ENCODE assay signal across 19 cellular contexts in the genomic region with DNA sequence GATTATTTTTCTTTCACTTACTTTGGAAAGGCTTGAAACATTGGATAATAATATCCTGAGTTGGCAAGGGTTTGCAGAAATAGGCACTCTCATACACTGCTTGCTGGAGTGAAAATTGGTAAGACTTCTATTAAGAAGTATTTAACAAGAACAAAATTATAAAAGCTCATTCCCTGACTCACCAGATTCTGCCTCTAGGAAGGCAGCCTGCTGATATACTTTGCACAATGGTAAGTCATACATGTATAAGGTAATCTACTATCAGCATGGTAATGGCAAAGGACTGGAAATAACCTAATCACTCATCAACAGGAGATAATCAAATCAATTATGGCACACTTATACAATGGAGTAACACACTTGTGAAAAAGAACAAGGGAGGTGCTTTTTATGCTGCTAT.
DNase-seq lines count a peak whose midpoint lies in the region; ATAC-seq and TF ChIP-seq lines count a peak whose summit lies in the region.
"Had no signal": no experiment of that assay in that cellular context is flagged by ENCODE, and none has a peak within 500 bp of the region (broad histone marks: within the 10 kb centered on the region; RNA-seq: fewer than 3 reads in every experiment).

No MANE protein-coding gene starts in this region.

- TF ChIP-seq CTCF in IMR-90 (conservative IDR thresholded peaks at IDR 0.05; ENCODE audit: low read depth, low read length): no peak
- TF ChIP-seq CTCF in smooth muscle cell (IDR thresholded peaks at IDR 0.05; ENCODE audit: borderline replicate concordance, insufficient read depth, poor library complexity, severe bottlenecking): no peak

- H3K4me1 ChIP-seq in IMR-90 (ENCODE audit: control insufficient read depth, insufficient read depth, low read length): peaks cover 9% of the 10 kb centered on the region
- peaks cover 15% of the 10 kb centered on the region for H3K4me1 ChIP-seq in smooth muscle cell (ENCODE audit: low read depth)

- peaks cover 32 to 55% of the 10 kb centered on the region in 2 experiments for H3K79me1 ChIP-seq in IMR-90 (ENCODE audit: low read depth in 1 of 2, low read length in 2 of 2)

- no peak overlapping the region for H4K91ac ChIP-seq in IMR-90 (ENCODE audit: insufficient read depth, low read depth, low read length)

- no peaks in the 10 kb centered on the region; the same call in 1 of the 2 replicates for H3K9me1 ChIP-seq in IMR-90 (ENCODE audit: insufficient read depth, low read length)

- H2AK9ac ChIP-seq in IMR-90 (replicated peaks; ENCODE audit: low read depth, low read length, poor library complexity): no peak overlapping the region

- no peak for TF ChIP-seq POLR2A in IMR-90 (IDR thresholded peaks at IDR 0.05; ENCODE audit: low read depth, low read length)

- no peak overlapping the region for H4K5ac ChIP-seq in IMR-90 (ENCODE audit: low read depth, low read length)

- H3K14ac ChIP-seq in IMR-90 (replicated peaks; ENCODE audit: low read depth, low read length): no peak overlapping the region

- POLR2A ChIA-PET in IMR-90 (lab: Charles Lee; ENCODE audit: unreplicated experiment): interaction anchor here (0.7 kb wide), 1 partner anchor 168 kb away, joined by 3 read pairs; no protein-coding TSS in a partner anchor

- no peaks in the 10 kb centered on the region for H3K36me3 ChIP-seq in IMR-90 (ENCODE audit: control insufficient read depth, insufficient read depth, low read length)
- no peaks in the 10 kb centered on the region for H3K36me3 ChIP-seq in smooth muscle cell (ENCODE audit: low read depth)
- H3K36me3 ChIP-seq: neural progenitor cell had no signal

- no TSS peak for BruUV-seq in IMR-90 (replicated peaks; lab: Mats Ljungman, UMichigan)

- H3K4me3 ChIP-seq in IMR-90 (ENCODE audit: insufficient read depth, low read depth, low read length): no peak overlapping the region
- no peak overlapping the region for H3K4me3 ChIP-seq in smooth muscle cell
- H3K4me3 ChIP-seq: neural progenitor cell had no signal

- no peak overlapping the region for H2BK20ac ChIP-seq in IMR-90 (ENCODE audit: low read depth, low read length)

- no peak overlapping the region for H3K4ac ChIP-seq in IMR-90 (ENCODE audit: low read depth, low read length)

- DNase-seq in IMR-90: peak; percentile 63
- DNase-seq in caudate nucleus (lab: John Stamatoyannopoulos, UW): no peak
- DNase-seq in smooth muscle cell (lab: John Stamatoyannopoulos, UW; ENCODE audit: unreplicated experiment): no peak
- no peak for DNase-seq in occipital lobe (lab: John Stamatoyannopoulos, UW)
- DNase-seq in ACHN: no peak
- no peak for DNase-seq in NCI-H526 (lab: John Stamatoyannopoulos, UW)
- DNase-seq: activated CD4-positive, alpha-beta T cell treated with anti-CD3 and anti-CD28 coated beads for 4 hours; activated naive CD8-positive, alpha-beta T cell treated with anti-CD3 and anti-CD28 coated beads, Interleukin-2, amount 10 ng/mL, durations not matched to agents 7 days and 5 days; CD4-positive, CD25-positive, alpha-beta regulatory T cell; cerebellar nuclear complex; GDM1; NCI-H1436; NCI-H524 treated with DMSO at 0.1 percent for 48 hours; stimulated activated naive CD4-positive, alpha-beta T cell treated with Interleukin-2 at 50 U/mL for 16 hours; SW 1271 had no signal

- intact Hi-C loops in IMR-90 (cut with micrococcal nuclease): loop anchor here (2.0 kb wide), 1 partner anchor 46 kb away; no protein-coding TSS in a partner anchor

- H3K9ac ChIP-seq in IMR-90 (ENCODE audit: low read depth, low read length) (no peak overlapping the region), smooth muscle cell (ENCODE audit: low read depth) (no peak overlapping the region)
- H3K9ac ChIP-seq: neural progenitor cell had no signal

- no peaks in the 10 kb centered on the region for H3K79me2 ChIP-seq in smooth muscle cell (ENCODE audit: low read depth)

- CTCF ChIA-PET in IMR-90 (lab: Yijun Ruan, JAX): interaction anchor here (1.0 to 3.0 kb wide), 4 partner anchors 9 to 116 kb away, joined by 3 to 12 read pairs (median 6); no protein-coding TSS in a partner anchor

- H3K56ac ChIP-seq in IMR-90 (ENCODE audit: extremely low read depth, insufficient read depth, low read length): no peak overlapping the region

- H3K23ac ChIP-seq in IMR-90 (ENCODE audit: low read depth, low read length): no peak overlapping the region

- H2AK5ac ChIP-seq in IMR-90 (ENCODE audit: low read depth, low read length): no peak overlapping the region

- H2AFZ ChIP-seq in IMR-90 (replicated peaks; ENCODE audit: low read length, poor library complexity): no peak overlapping the region
- H2AFZ ChIP-seq in smooth muscle cell (ENCODE audit: low read depth): no peak overlapping the region
- H2AFZ ChIP-seq: neural progenitor cell had no signal

- ATAC-seq in IMR-90 (ENCODE audit: low read depth): peak; percentile 68
- ATAC-seq in GM18861 (IDR thresholded peaks at IDR 0.05; ENCODE audit: unreplicated experiment): no peak

- no peaks in the 10 kb centered on the region; the same call in 1 of the 2 replicates for H4K20me1 ChIP-seq in IMR-90 (ENCODE audit: insufficient read depth, low read length)
- H4K20me1 ChIP-seq in smooth muscle cell (ENCODE audit: low read depth): peaks cover 4% of the 10 kb centered on the region

- H3K4me2 ChIP-seq in IMR-90 (ENCODE audit: low read depth, low read length): peak overlapping the region; percentile 65
- H3K4me2 ChIP-seq in smooth muscle cell: peak overlapping the region; percentile 22
- H3K4me2 ChIP-seq: neural progenitor cell had no signal

- H2BK5ac ChIP-seq in IMR-90 (ENCODE audit: low read depth, low read length, poor library complexity, severe bottlenecking): peak overlapping the region; percentile 54

- no peak overlapping the region for H3K18ac ChIP-seq in IMR-90 (ENCODE audit: low read depth, low read length)

- H2BK15ac ChIP-seq in IMR-90 (ENCODE audit: low read depth, low read length): no peak overlapping the region

- H3K27ac ChIP-seq in IMR-90 (ENCODE audit: insufficient read depth, low read length) (no peak overlapping the region), caudate nucleus (ENCODE audit: low read depth, low read length) (peak overlapping the region; percentile 99), layer of hippocampus (ENCODE audit: low read depth, low read length) (peak overlapping the region; percentile 95), smooth muscle cell (ENCODE audit: low read depth) (peak overlapping the region; percentile 34)
- H3K27ac ChIP-seq: HL-60, neural progenitor cell had no signal

- dilution Hi-C loops in IMR-90 (cut with HindIII; ENCODE audit: low sequenced_read_pairs, unreplicated experiment): no loop called here

- no peak overlapping the region for H2BK120ac ChIP-seq in IMR-90 (ENCODE audit: low read depth, low read length)

- H4K8ac ChIP-seq in IMR-90 (ENCODE audit: low read depth in 2 of 2, low read length in 2 of 2): no peak overlapping the region

- no peak for TF ChIP-seq RAD21 in IMR-90 (IDR thresholded peaks at IDR 0.05; ENCODE audit: low read length)

- H3F3A ChIP-seq in smooth muscle cell (ENCODE audit: low read depth): no peaks in the 10 kb centered on the region

- H3K9me3 ChIP-seq in IMR-90 (ENCODE audit: control insufficient read depth, insufficient read depth, low read length) (no peaks in the 10 kb centered on the region), smooth muscle cell (replicated peaks; ENCODE audit: low read depth) (no peaks in the 10 kb centered on the region)

- no peaks in the 10 kb centered on the region for H3K27me3 ChIP-seq in IMR-90 (ENCODE audit: control insufficient read depth, insufficient read depth, low read length)
- H3K27me3 ChIP-seq in layer of hippocampus (ENCODE audit: control insufficient read depth, insufficient read depth, low read length): no peaks in the 10 kb centered on the region
- no peaks in the 10 kb centered on the region for H3K27me3 ChIP-seq in smooth muscle cell (ENCODE audit: low read depth)
- H3K27me3 ChIP-seq: neural progenitor cell had no signal

- in situ Hi-C loops in IMR-90 (cut with MboI; ENCODE audit: low sequenced_read_pairs) (no loop called here), ACHN (cut with HindIII; ENCODE audit: low pct_ligation_motif_present, low pct_unique_long_range_greater_than_20kb, low sequenced_read_pairs) (no loop called here)

TF ChIP-seq in IMR-90, 13 proteins besides CTCF, POLR2A, EP300 and RAD21:
- TF ChIP-seq CEBPB (IDR thresholded peaks at IDR 0.05; ENCODE audit: low read depth, low read length): peak; percentile 55; the same call in 1 of the 2 replicates
- no peak for TF ChIP-seq CHD1 (IDR thresholded peaks at IDR 0.05; ENCODE audit: low read depth, low read length)
